Comparison of ENCODE assay signal across 16 cellular contexts in the genomic region with DNA sequence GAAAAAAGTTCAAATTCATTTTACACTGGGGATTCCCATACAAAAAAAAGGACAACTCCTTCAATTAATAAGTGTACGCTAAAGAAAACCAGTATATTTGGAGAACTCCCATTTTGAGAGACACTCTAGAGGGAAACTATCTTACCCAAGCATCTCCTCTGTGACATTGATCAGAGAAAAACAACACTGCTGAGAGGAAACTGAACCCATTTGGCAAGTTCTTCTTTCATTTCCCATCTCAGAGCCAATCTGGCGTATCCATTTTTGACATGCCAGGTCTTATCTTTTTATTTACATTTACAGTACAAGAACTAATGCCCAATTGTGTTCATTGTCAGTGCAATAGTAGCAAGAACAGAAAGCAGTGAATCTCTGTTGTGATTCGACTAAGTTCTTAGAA. TPM values are rescaled to one million over a fixed set of nuclear protein-coding genes. Genes with fewer than 3 reads are reported as not detected.
DNase-seq lines count a peak whose midpoint lies in the region; ATAC-seq, FAIRE-seq and TF ChIP-seq lines count a peak whose summit lies in the region.
"Had no signal": no experiment of that assay in that cellular context is flagged by ENCODE, and none has a peak within 500 bp of the region (broad histone marks: within the 10 kb centered on the region; RNA-seq: fewer than 3 reads in every experiment).

No MANE protein-coding gene starts in this region.

- no peaks in the 10 kb centered on the region for H3F3A ChIP-seq in smooth muscle cell (ENCODE audit: low read depth)

- H3K36me3 ChIP-seq in smooth muscle cell (ENCODE audit: low read depth): no peaks in the 10 kb centered on the region
- no peaks in the 10 kb centered on the region for H3K36me3 ChIP-seq in ascending aorta
- H3K36me3 ChIP-seq in upper lobe of right lung: no peaks in the 10 kb centered on the region
- H3K36me3 ChIP-seq in HepG2 (replicated peaks in 1 of 2; ENCODE audit: control insufficient read depth in 1 of 2, insufficient read depth in 2 of 2, low read length in 2 of 2): no peaks in the 10 kb centered on the region

- H3K4me3 Mint-ChIP-seq in activated B cell treated with CpG ODN at 0.5 μM for 24 hours (peak overlapping the region; percentile 24), memory B cell (peak overlapping the region; percentile 29)
- H3K4me3 Mint-ChIP-seq: CD4-positive, alpha-beta T cell had no signal

- H3K79me2 ChIP-seq in smooth muscle cell (ENCODE audit: low read depth) (no peaks in the 10 kb centered on the region), HepG2 (ENCODE audit: insufficient read depth, low read length) (no peaks in the 10 kb centered on the region)

- H3K4me2 ChIP-seq in smooth muscle cell: no peak overlapping the region
- no peak overlapping the region for H3K4me2 ChIP-seq in HepG2 (ENCODE audit: low read depth, low read length)

- H3K9me3 ChIP-seq in smooth muscle cell (replicated peaks; ENCODE audit: low read depth): no peaks in the 10 kb centered on the region
- no peaks in the 10 kb centered on the region for H3K9me3 ChIP-seq in ascending aorta
- H3K9me3 ChIP-seq in upper lobe of right lung: no peaks in the 10 kb centered on the region
- no peaks in the 10 kb centered on the region for H3K9me3 ChIP-seq in HepG2 (ENCODE audit: low read length)

- TF ChIP-seq POLR2A in H54 (IDR thresholded peaks at IDR 0.05; ENCODE audit: low read depth, low read length): no peak
- no peak for TF ChIP-seq POLR2A in HepG2 (IDR thresholded peaks at IDR 0.05; ENCODE audit: insufficient read depth in 1 of 2, low read depth in 2 of 2, low read length in 2 of 2)

- in situ Hi-C loops in HepG2 (cut with HindIII; ENCODE audit: extremely low pct_ligation_motif_present, low pct_unique_long_range_greater_than_20kb): no loop called here

- H3K27ac Mint-ChIP-seq in activated B cell treated with CpG ODN at 0.5 μM for 24 hours (peak overlapping the region; percentile 88), memory B cell (peak overlapping the region; percentile 91)
- H3K27ac Mint-ChIP-seq: CD4-positive, alpha-beta T cell had no signal

- H3K27me3 Mint-ChIP-seq in activated B cell treated with CpG ODN at 0.5 μM for 24 hours (peaks cover 2% of the 10 kb centered on the region), memory B cell (no peaks in the 10 kb centered on the region)

- H3K27me3 ChIP-seq in smooth muscle cell (ENCODE audit: low read depth) (no peaks in the 10 kb centered on the region), ascending aorta (no peaks in the 10 kb centered on the region), upper lobe of right lung (no peaks in the 10 kb centered on the region), HepG2 (ENCODE audit: control insufficient read depth in 1 of 2, insufficient read depth in 2 of 2, low read length in 2 of 2) (no peaks in the 10 kb centered on the region)

- H3K36me3 Mint-ChIP-seq in activated B cell treated with CpG ODN at 0.5 μM for 24 hours (ENCODE audit: low read depth) (no peaks in the 10 kb centered on the region), memory B cell (peaks cover 1% of the 10 kb centered on the region)

- intact Hi-C loops in activated B cell treated with CpG ODN at 0.5 μM for 24 hours (cut with micrococcal nuclease): loop anchor here (1.0 kb wide), 1 partner anchor 28 kb away; no protein-coding TSS in a partner anchor
- intact Hi-C loops in ascending aorta (cut with DNase I): no loop called here
- intact Hi-C loops in upper lobe of right lung (cut with DNase I): no loop called here
- intact Hi-C loops in HepG2 (cut with micrococcal nuclease; ENCODE audit: unreplicated experiment): no loop called here

- no peaks in the 10 kb centered on the region for H3K4me1 ChIP-seq in smooth muscle cell (ENCODE audit: low read depth)
- H3K4me1 ChIP-seq in ascending aorta: no peaks in the 10 kb centered on the region
- no peaks in the 10 kb centered on the region for H3K4me1 ChIP-seq in upper lobe of right lung
- no peaks in the 10 kb centered on the region for H3K4me1 ChIP-seq in HepG2 (ENCODE audit: insufficient read depth, low read length)

- H3K27ac ChIP-seq in smooth muscle cell (ENCODE audit: low read depth): no peak overlapping the region
- no peak overlapping the region for H3K27ac ChIP-seq in ascending aorta
- H3K27ac ChIP-seq in upper lobe of right lung: no peak overlapping the region
- no peak overlapping the region for H3K27ac ChIP-seq in HepG2 (ENCODE audit: extremely low read length, insufficient read depth, low read length)
- H3K27ac ChIP-seq: GM23248 had no signal

- TF ChIP-seq RAD21 in HepG2 (CRISPR knock-in tag; IDR thresholded peaks at IDR 0.05): no peak

- H3K9ac ChIP-seq in smooth muscle cell (ENCODE audit: low read depth): no peak overlapping the region
- H3K9ac ChIP-seq in HepG2 (ENCODE audit: insufficient read depth, low read depth, low read length): no peak overlapping the region
- H3K9ac ChIP-seq: GM23248 had no signal

- no peak for TF ChIP-seq EP300 in HepG2 (IDR thresholded peaks at IDR 0.05; ENCODE audit: low read depth in 2 of 2, low read length in 2 of 2)
- no peak for TF ChIP-seq EP300 in HepG2 (CRISPR knock-in tag; IDR thresholded peaks at IDR 0.05; ENCODE audit: borderline replicate concordance)

- CTCF ChIA-PET in activated B cell treated with CpG ODN at 0.5 μM for 24 hours (lab: Charles Lee): no interaction called here
- CTCF ChIA-PET in HepG2 (lab: Yijun Ruan, JAX; ENCODE audit: low intra/inter-chr PET ratio, low total read pairs): no interaction called here

- POLR2A ChIA-PET in activated B cell treated with CpG ODN at 0.5 μM for 24 hours (lab: Charles Lee): no interaction called here
- POLR2A ChIA-PET in HepG2 (lab: Yijun Ruan, JAX): no interaction called here

- no TSS peak for BruUV-seq in HepG2 (replicated peaks; lab: Mats Ljungman, UMichigan)

- H3K9me3 Mint-ChIP-seq in activated B cell treated with CpG ODN at 0.5 μM for 24 hours (peaks cover 4% of the 10 kb centered on the region), memory B cell (no peaks in the 10 kb centered on the region)
- H3K9me3 Mint-ChIP-seq: CD4-positive, alpha-beta T cell had no signal

- TF ChIP-seq CTCF in activated B cell treated with CpG ODN at 0.5 μM for 24 hours (IDR thresholded peaks at IDR 0.05) (no peak), smooth muscle cell (IDR thresholded peaks at IDR 0.05; ENCODE audit: borderline replicate concordance, insufficient read depth, poor library complexity, severe bottlenecking) (no peak), ascending aorta (IDR thresholded peaks at IDR 0.05) (no peak), upper lobe of right lung (IDR thresholded peaks at IDR 0.05) (no peak), HepG2 (CRISPR knock-in tag; IDR thresholded peaks at IDR 0.05) (no peak)

- H2AFZ ChIP-seq in smooth muscle cell (ENCODE audit: low read depth) (no peak overlapping the region), HepG2 (ENCODE audit: low read length) (no peak overlapping the region)
- H2AFZ ChIP-seq: GM23248 had no signal

- 92% methylated on average over 3 of the region's 3 CpGs for WGBS in smooth muscle cell (ENCODE audit: low lambda C conversion rate)
- 17% methylated on average over 3 of the region's 3 CpGs for WGBS in HepG2 (ENCODE audit: low lambda C conversion rate)

- FAIRE-seq in H54 (lab: Jason Lieb, UNC) (peak; percentile 33), HepG2 (lab: Jason Lieb, UNC) (no peak)
- FAIRE-seq: HTR-8/SVneo had no signal

- H4K20me1 ChIP-seq in smooth muscle cell (ENCODE audit: low read depth) (no peaks in the 10 kb centered on the region), HepG2 (ENCODE audit: insufficient read depth, low read length) (no peaks in the 10 kb centered on the region)

- H3K4me3 ChIP-seq in smooth muscle cell (no peak overlapping the region), ascending aorta (no peak overlapping the region), upper lobe of right lung (no peak overlapping the region), HepG2 (replicated peaks in 1 of 3; ENCODE audit: insufficient read depth in 1 of 3, low read depth in 2 of 3, low read length in 3 of 3) (no peak overlapping the region)
- H3K4me3 ChIP-seq: GM23248 had no signal

- peak; percentile 71 for ATAC-seq in activated B cell treated with CpG ODN at 0.5 μM for 24 hours (ENCODE audit: low read depth)
- peak; percentile 94 for ATAC-seq in memory B cell (ENCODE audit: low read depth)
- ATAC-seq in upper lobe of right lung: no peak
- ATAC-seq in HepG2: no peak

- DNase-seq in H54 (ENCODE audit: insufficient read length, low spot score): no peak
- no peak for DNase-seq in activated B cell treated with CpG ODN at 0.5 μM for 24 hours
- peak in 1 of 2 donors; percentile 8 for DNase-seq in memory B cell (ENCODE audit: low spot score in 2 of 2)
- DNase-seq in smooth muscle cell (lab: John Stamatoyannopoulos, UW; ENCODE audit: unreplicated experiment): no peak
- no peak for DNase-seq in ascending aorta (ENCODE audit: low spot score in 2 of 2)
- DNase-seq in upper lobe of right lung: no peak
- DNase-seq in HepG2 (ENCODE audit: low spot score): no peak
- DNase-seq: ACHN; C1 segment of cervical spinal cord; Calu3; CD4-positive, alpha-beta T cell; DMS 273 treated with DMSO at 0.1 percent for 48 hours; GM23248; H7; KG1 had no signal

- H3K4me1 Mint-ChIP-seq in activated B cell treated with CpG ODN at 0.5 μM for 24 hours (peaks cover 29% of the 10 kb centered on the region), memory B cell (peaks cover 14% of the 10 kb centered on the region)

RNA-seq across cellular contexts. Expression of a gene that starts 30.1 kb away (rescaled TPM):
- total RNA-seq in activated B cell treated with CpG ODN at 0.5 μM for 24 hours (12.1 and 14.8 TPM in 2 replicates), smooth muscle cell (11.5 and 16.9 TPM in 2 replicates), ascending aorta (1.8 TPM), upper lobe of right lung (10.9 TPM), HepG2 (2016; rRNA removed; fragmentation: Illumina TruSeq; extraction: Trizol) (4.0 and 6.5 TPM in 2 replicates)
- polyA plus RNA-seq in smooth muscle cell (3.2 and 5.3 TPM in 2 replicates), HepG2 (2011; rRNA removed) (4.5 and 5.0 TPM in 2 replicates)
- total RNA-seq in HepG2 (2016; cell fraction: cytosol; rRNA removed; fragmentation: Illumina TruSeq; extraction: Trizol; ENCODE audit: low read depth): 0.09 and 0.20 TPM in 2 replicates
- 3.9 and 6.1 TPM in 2 replicates for total RNA-seq in HepG2 (2016; cell fraction: insoluble cytoplasmic fraction; rRNA removed; fragmentation: Illumina TruSeq; extraction: Trizol)
- total RNA-seq in HepG2 (2016; cell fraction: membrane; rRNA removed; fragmentation: Illumina TruSeq; extraction: Trizol): 1.1 TPM in 2 replicates
- total RNA-seq in HepG2 (2016; cell fraction: nucleus; rRNA removed; fragmentation: Illumina TruSeq; extraction: Trizol): 4.8 and 5.4 TPM in 2 replicates
- polyA plus RNA-seq in HepG2 (2011; cell fraction: cytosol; rRNA removed): 1.2 and 2.0 TPM in 2 replicates
- 6.0 and 11.1 TPM in 2 replicates for polyA plus RNA-seq in HepG2 (2011; cell fraction: nucleus; rRNA removed)
- polyA plus RNA-seq in HepG2 (2012): 6.3 and 7.9 TPM in 2 replicates
- 0.09 TPM in 2 replicates for polyA plus RNA-seq in HepG2 (2016; cell fraction: cytosol; fragmentation: Illumina TruSeq; extraction: Trizol; ENCODE audit: low read depth)
- polyA plus RNA-seq in HepG2 (2016; cell fraction: insoluble cytoplasmic fraction; fragmentation: Illumina TruSeq; extraction: Trizol; ENCODE audit: low read depth): 4.8 and 5.7 TPM in 2 replicates
- 0.58 and 0.64 TPM in 2 replicates for polyA plus RNA-seq in HepG2 (2016; cell fraction: membrane; fragmentation: Illumina TruSeq; extraction: Trizol; ENCODE audit: low read depth)
- polyA plus RNA-seq in HepG2 (2016; cell fraction: nucleus; fragmentation: Illumina TruSeq; extraction: Trizol; ENCODE audit: insufficient read depth, low read depth): 11.9 and 12.1 TPM in 2 replicates
- 0.88 and 2.3 TPM in 2 replicates for polyA minus RNA-seq in HepG2 (2011; rRNA and poly(A)+ RNA removed; ENCODE audit: low replicate concordance)
- polyA minus RNA-seq in HepG2 (2011; cell fraction: cytosol; rRNA and poly(A)+ RNA removed): 2.0 and 2.9 TPM in 2 replicates
- polyA minus RNA-seq in HepG2 (2011; cell fraction: nucleus; rRNA and poly(A)+ RNA removed): 5.0 and 7.8 TPM in 2 replicates

RNA-seq across cellular contexts. Expression of a gene that starts 33.0 kb away (rescaled TPM):
- total RNA-seq in activated B cell treated with CpG ODN at 0.5 μM for 24 hours (9.4 and 10.9 TPM in 2 replicates), smooth muscle cell (14.1 and 15.6 TPM in 2 replicates), ascending aorta (4.5 TPM), upper lobe of right lung (12.8 TPM), HepG2 (2016; rRNA removed; fragmentation: Illumina TruSeq; extraction: Trizol) (6.1 and 6.2 TPM in 2 replicates)
- polyA plus RNA-seq in smooth muscle cell (6.6 and 7.9 TPM in 2 replicates), HepG2 (2011; rRNA removed) (3.9 and 4.3 TPM in 2 replicates)
- total RNA-seq in HepG2 (2016; cell fraction: cytosol; rRNA removed; fragmentation: Illumina TruSeq; extraction: Trizol; ENCODE audit: low read depth): 0.88 and 0.91 TPM in 2 replicates
- 6.4 and 6.7 TPM in 2 replicates for total RNA-seq in HepG2 (2016; cell fraction: insoluble cytoplasmic fraction; rRNA removed; fragmentation: Illumina TruSeq; extraction: Trizol)
- 3.5 and 3.9 TPM in 2 replicates for total RNA-seq in HepG2 (2016; cell fraction: membrane; rRNA removed; fragmentation: Illumina TruSeq; extraction: Trizol)
- total RNA-seq in HepG2 (2016; cell fraction: nucleus; rRNA removed; fragmentation: Illumina TruSeq; extraction: Trizol): 9.7 and 9.8 TPM in 2 replicates
- polyA plus RNA-seq in HepG2 (2011; cell fraction: cytosol; rRNA removed): 1.8 and 3.1 TPM in 2 replicates
- polyA plus RNA-seq in HepG2 (2011; cell fraction: nucleus; rRNA removed): 1.7 and 1.8 TPM in 2 replicates
- polyA plus RNA-seq in HepG2 (2012): 4.6 and 5.0 TPM in 2 replicates
- polyA plus RNA-seq in HepG2 (2016; cell fraction: cytosol; fragmentation: Illumina TruSeq; extraction: Trizol; ENCODE audit: low read depth): 0.79 and 0.99 TPM in 2 replicates
- 5.7 and 6.3 TPM in 2 replicates for polyA plus RNA-seq in HepG2 (2016; cell fraction: insoluble cytoplasmic fraction; fragmentation: Illumina TruSeq; extraction: Trizol; ENCODE audit: low read depth)
- 2.1 and 2.7 TPM in 2 replicates for polyA plus RNA-seq in HepG2 (2016; cell fraction: membrane; fragmentation: Illumina TruSeq; extraction: Trizol; ENCODE audit: low read depth)
- polyA plus RNA-seq in HepG2 (2016; cell fraction: nucleus; fragmentation: Illumina TruSeq; extraction: Trizol; ENCODE audit: insufficient read depth, low read depth): 10.7 and 10.8 TPM in 2 replicates
- 1.6 and 2.1 TPM in 2 replicates for polyA minus RNA-seq in HepG2 (2011; rRNA and poly(A)+ RNA removed; ENCODE audit: low replicate concordance)
- polyA minus RNA-seq in HepG2 (2011; cell fraction: cytosol; rRNA and poly(A)+ RNA removed): 2.8 and 3.4 TPM in 2 replicates
- 14.7 and 16.7 TPM in 2 replicates for polyA minus RNA-seq in HepG2 (2011; cell fraction: nucleus; rRNA and poly(A)+ RNA removed)

Comparison
In these comparisons a context has a peak if more than half of its experiments do, and no peak if none do; other contexts are left out.
1. ATAC-seq: peak in activated B cell treated with CpG ODN at 0.5 μM for 24 hours (single experiment) and memory B cell (single experiment); none in upper lobe of right lung (single experiment) and HepG2 (single experiment).